ENCODE assay signal across 13 cellular contexts in the genomic region with DNA sequence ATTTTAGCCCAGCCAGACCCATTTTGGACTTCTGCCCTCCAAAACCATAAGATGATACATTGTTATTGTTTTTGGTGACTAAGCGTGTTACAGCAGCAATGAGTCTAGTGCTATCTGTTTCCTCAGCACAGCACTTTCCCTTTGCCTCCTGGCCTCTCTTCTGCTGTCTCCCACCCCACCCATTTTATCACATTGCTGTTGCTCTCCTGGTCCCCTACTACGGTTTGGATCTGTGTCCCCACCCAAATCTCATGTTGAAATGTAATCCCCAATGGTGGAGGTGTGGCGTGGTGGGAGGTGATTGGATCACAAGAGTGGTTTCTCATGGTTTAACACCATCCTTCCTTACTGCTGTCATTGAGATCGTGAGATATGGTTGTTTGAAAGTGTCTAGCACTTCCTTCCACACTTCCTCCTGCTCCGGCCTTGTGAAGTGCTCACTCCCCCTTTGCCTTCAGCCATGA. TPM values are rescaled to one million over a fixed set of nuclear protein-coding genes. Genes with fewer than 3 reads are reported as not detected.
A peak's percentile ranks its signal among the peaks of the same experiment; 100 is the strongest.
DNase-seq lines count a peak whose midpoint lies in the region; ATAC-seq and TF ChIP-seq lines count a peak whose summit lies in the region.
"Had no signal": no experiment of that assay in that cellular context is flagged by ENCODE, and none has a peak within 500 bp of the region (broad histone marks: within the 10 kb centered on the region; RNA-seq: fewer than 3 reads in every experiment).

No MANE protein-coding gene starts in this region.

- 44 to 58% (median 54%) methylated on average over 5 of the region's 5 CpGs for WGBS in spleen, 5 donors

- TF ChIP-seq POLR2A in spleen (IDR thresholded peaks at IDR 0.05) = no peak

- H3K9me3 ChIP-seq in mucosa of descending colon (peaks cover 2% of the 10 kb centered on the region), spleen (peaks cover 0 to 15% (median 5%) of the 10 kb centered on the region in 8 donors)

- H3K4me1 Mint-ChIP-seq in GM23338 = no peaks in the 10 kb centered on the region

- peaks cover 5% of the 10 kb centered on the region for H3K27me3 Mint-ChIP-seq in GM23338 (ENCODE audit: insufficient read depth, low read depth, poor library complexity)

- no peaks in the 10 kb centered on the region for H3K4me1 ChIP-seq in foreskin keratinocyte
- no peaks in the 10 kb centered on the region for H3K4me1 ChIP-seq in GM23338 (ENCODE audit: insufficient read depth)
- no peaks in the 10 kb centered on the region for H3K4me1 ChIP-seq in mucosa of descending colon (ENCODE audit: low read depth)
- H3K4me1 ChIP-seq in spleen = no peaks in the 10 kb centered on the region

- ATAC-seq in foreskin keratinocyte (peak; percentile 12), GM23338 (no peak), mucosa of descending colon (no peak)

- DNase-seq in AG10803 (ENCODE audit: low read depth) = peak; percentile 21
- DNase-seq in HT1080 (ENCODE audit: low read depth) = peak; percentile 61
- DNase-seq in astrocyte of the cerebellum (ENCODE audit: low read depth) = peak; percentile 4
- peak in 1 of 2 donors; percentile 13 for DNase-seq in foreskin keratinocyte
- no peak for DNase-seq in activated T-cell treated with anti-CD3 and anti-CD28 coated beads, Interleukin-2, amount 50 U/mL, for 48 hours
- DNase-seq in GM23338 (ENCODE audit: low spot score) = no peak
- DNase-seq in mucosa of descending colon = no peak
- no peak for DNase-seq in spleen
- DNase-seq: activated naive CD4-positive, alpha-beta T cell treated with Interleukin-2 at 50 U/mL for 16 hours; cerebellar nuclear complex; NCI-H1417; small intestine had no signal

- H2AFZ ChIP-seq in GM23338 = no peak overlapping the region

- H3K27me3 ChIP-seq in foreskin keratinocyte = peaks cover 12% of the 10 kb centered on the region
- no peaks in the 10 kb centered on the region for H3K27me3 ChIP-seq in GM23338 (ENCODE audit: insufficient read depth)
- peaks cover 0 to 9% (median 0%) of the 10 kb centered on the region in 7 donors for H3K27me3 ChIP-seq in spleen (replicated peaks in 1 of 7)

- H3K9me3 Mint-ChIP-seq in GM23338 = peaks cover 3% of the 10 kb centered on the region; the same call in 2 of the 3 replicates

- H3K4me3 ChIP-seq in AG10803 (ENCODE audit: low read length) = no peak overlapping the region
- H3K4me3 ChIP-seq in astrocyte of the cerebellum (ENCODE audit: low read depth, low read length) = no peak overlapping the region
- no peak overlapping the region for H3K4me3 ChIP-seq in GM23338
- H3K4me3 ChIP-seq in mucosa of descending colon = no peak overlapping the region
- H3K4me3 ChIP-seq in spleen = no peak overlapping the region
- H3K4me3 ChIP-seq: lung had no signal

- TF ChIP-seq CTCF in AG10803 (conservative IDR thresholded peaks at IDR 0.05; ENCODE audit: low read length) = no peak
- TF ChIP-seq CTCF in astrocyte of the cerebellum (IDR thresholded peaks at IDR 0.05; ENCODE audit: low read depth, low read length, missing control alignments) = no peak
- no peak for TF ChIP-seq CTCF in foreskin keratinocyte (conservative IDR thresholded peaks at IDR 0.05)
- no peak for TF ChIP-seq CTCF in GM23338 (conservative IDR thresholded peaks at IDR 0.05; ENCODE audit: low read depth in 2 of 2)
- TF ChIP-seq CTCF in mucosa of descending colon (IDR thresholded peaks at IDR 0.05) = no peak
- no peak for TF ChIP-seq CTCF in spleen (IDR thresholded peaks at IDR 0.05 in 8 of 11, conservative IDR thresholded peaks at IDR 0.05 in 3 of 11)

- H4K20me1 ChIP-seq in GM23338 (replicated peaks; ENCODE audit: insufficient read depth) = no peaks in the 10 kb centered on the region

- intact Hi-C loops in mucosa of descending colon (cut with DNase I, micrococcal nuclease) (no loop called here), spleen (cut with DNase I; ENCODE audit: low total_unique reads) (no loop called here)

- no peaks in the 10 kb centered on the region for H3K36me3 Mint-ChIP-seq in GM23338 (ENCODE audit: low read depth)

- no peaks in the 10 kb centered on the region for H3K9me2 ChIP-seq in GM23338 (ENCODE audit: insufficient read depth)

- H3F3A ChIP-seq in GM23338 (replicated peaks; ENCODE audit: low read depth) = no peaks in the 10 kb centered on the region

- H3K79me2 ChIP-seq in GM23338 (replicated peaks; ENCODE audit: insufficient read depth) = no peaks in the 10 kb centered on the region

- in situ Hi-C loops in astrocyte of the cerebellum (cut with HindIII; ENCODE audit: low sequenced_read_pairs) = no loop called here

- no peak overlapping the region for H3K4me2 ChIP-seq in GM23338

- H3K27ac ChIP-seq in foreskin keratinocyte (no peak overlapping the region), GM23338 (ENCODE audit: low read depth) (no peak overlapping the region), spleen (no peak overlapping the region)

- H3K36me3 ChIP-seq in GM23338 (ENCODE audit: insufficient read depth) (no peaks in the 10 kb centered on the region), mucosa of descending colon (ENCODE audit: low read depth) (no peaks in the 10 kb centered on the region), spleen (no peaks in the 10 kb centered on the region)

- no peak overlapping the region for H3K4me3 Mint-ChIP-seq in GM23338

- H3K27ac Mint-ChIP-seq in GM23338 = no peak overlapping the region

TF ChIP-seq in GM23338, 12 proteins besides CTCF, POLR2A, EP300 and RAD21 (continues in another document):
- TF ChIP-seq EZH2phosphoT487 (IDR thresholded peaks at IDR 0.05; ENCODE audit: unreplicated experiment) = no peak
- no peak for TF ChIP-seq EZH2 (IDR thresholded peaks at IDR 0.05; ENCODE audit: low read depth, unreplicated experiment)
- TF ChIP-seq JUNB (IDR thresholded peaks at IDR 0.05; ENCODE audit: unreplicated experiment) = no peak
- TF ChIP-seq, protein P1, sequence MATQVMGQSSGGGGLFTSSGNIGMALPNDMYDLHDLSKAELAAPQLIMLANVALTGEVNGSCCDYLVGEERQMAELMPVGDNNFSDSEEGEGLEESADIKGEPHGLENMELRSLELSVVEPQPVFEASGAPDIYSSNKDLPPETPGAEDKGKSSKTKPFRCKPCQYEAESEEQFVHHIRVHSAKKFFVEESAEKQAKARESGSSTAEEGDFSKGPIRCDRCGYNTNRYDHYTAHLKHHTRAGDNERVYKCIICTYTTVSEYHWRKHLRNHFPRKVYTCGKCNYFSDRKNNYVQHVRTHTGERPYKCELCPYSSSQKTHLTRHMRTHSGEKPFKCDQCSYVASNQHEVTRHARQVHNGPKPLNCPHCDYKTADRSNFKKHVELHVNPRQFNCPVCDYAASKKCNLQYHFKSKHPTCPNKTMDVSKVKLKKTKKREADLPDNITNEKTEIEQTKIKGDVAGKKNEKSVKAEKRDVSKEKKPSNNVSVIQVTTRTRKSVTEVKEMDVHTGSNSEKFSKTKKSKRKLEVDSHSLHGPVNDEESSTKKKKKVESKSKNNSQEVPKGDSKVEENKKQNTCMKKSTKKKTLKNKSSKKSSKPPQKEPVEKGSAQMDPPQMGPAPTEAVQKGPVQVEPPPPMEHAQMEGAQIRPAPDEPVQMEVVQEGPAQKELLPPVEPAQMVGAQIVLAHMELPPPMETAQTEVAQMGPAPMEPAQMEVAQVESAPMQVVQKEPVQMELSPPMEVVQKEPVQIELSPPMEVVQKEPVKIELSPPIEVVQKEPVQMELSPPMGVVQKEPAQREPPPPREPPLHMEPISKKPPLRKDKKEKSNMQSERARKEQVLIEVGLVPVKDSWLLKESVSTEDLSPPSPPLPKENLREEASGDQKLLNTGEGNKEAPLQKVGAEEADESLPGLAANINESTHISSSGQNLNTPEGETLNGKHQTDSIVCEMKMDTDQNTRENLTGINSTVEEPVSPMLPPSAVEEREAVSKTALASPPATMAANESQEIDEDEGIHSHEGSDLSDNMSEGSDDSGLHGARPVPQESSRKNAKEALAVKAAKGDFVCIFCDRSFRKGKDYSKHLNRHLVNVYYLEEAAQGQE (IDR thresholded peaks at IDR 0.05; ENCODE audit: unreplicated experiment) = no peak
- TF ChIP-seq STAT1 (IDR thresholded peaks at IDR 0.05; ENCODE audit: unreplicated experiment) = no peak
- TF ChIP-seq CREB1 (CRISPR knock-in tag; IDR thresholded peaks at IDR 0.05; ENCODE audit: low read depth) = no peak

RNA-seq across cellular contexts. Expression of a gene that starts 59.8 kb away (rescaled TPM):
- 23.0 and 41.9 TPM in 2 replicates for total RNA-seq in HT1080 (2014; rRNA removed; shearing (Covaris generic))
- polyA plus RNA-seq in HT1080 (2015; cell fraction: cytosol; rRNA removed) = 42.5 and 42.8 TPM in 2 replicates
- polyA plus RNA-seq in HT1080 (2015; cell fraction: nucleus; rRNA removed) = 47.5 and 57.6 TPM in 2 replicates
- total RNA-seq in foreskin keratinocyte (91.8 and 97.5 TPM in 2 replicates), mucosa of descending colon (10 to 100 TPM; 27.2 to 43.2 (median 29.6) TPM), spleen (100 to 1,000 TPM in 4 of 7 donors, 10 to 100 TPM in 3; 65.3 to 174 (median 125) TPM)
- polyA plus RNA-seq in foreskin keratinocyte (207 and 211 TPM in 2 replicates), GM23338 (2016; fragmentation: Nextera tagmentation; extraction: Ambion mirVana) (4.4 and 5.5 TPM in 2 replicates), spleen (100 to 1,000 TPM in 1 of 3 donors, 10 to 100 TPM in 2; 27.8 to 111 (median 35.3) TPM)
- 4.9 and 9.6 TPM in 2 replicates for total RNA-seq in GM23338 (2014; rRNA removed; shearing (Covaris generic))

Comparison
In these comparisons a context has a peak if more than half of its experiments do, and no peak if none do; other contexts are left out.
1. DNase-seq: peak in AG10803 (single experiment), HT1080 (single experiment) and astrocyte of the cerebellum (single experiment); none in activated T-cell treated with anti-CD3 and anti-CD28 coated beads, Interleukin-2, amount 50 U/mL, for 48 hours (0 of 2), GM23338 (single experiment), mucosa of descending colon (0 of 3) and spleen (single experiment).